In the genomic region with DNA sequence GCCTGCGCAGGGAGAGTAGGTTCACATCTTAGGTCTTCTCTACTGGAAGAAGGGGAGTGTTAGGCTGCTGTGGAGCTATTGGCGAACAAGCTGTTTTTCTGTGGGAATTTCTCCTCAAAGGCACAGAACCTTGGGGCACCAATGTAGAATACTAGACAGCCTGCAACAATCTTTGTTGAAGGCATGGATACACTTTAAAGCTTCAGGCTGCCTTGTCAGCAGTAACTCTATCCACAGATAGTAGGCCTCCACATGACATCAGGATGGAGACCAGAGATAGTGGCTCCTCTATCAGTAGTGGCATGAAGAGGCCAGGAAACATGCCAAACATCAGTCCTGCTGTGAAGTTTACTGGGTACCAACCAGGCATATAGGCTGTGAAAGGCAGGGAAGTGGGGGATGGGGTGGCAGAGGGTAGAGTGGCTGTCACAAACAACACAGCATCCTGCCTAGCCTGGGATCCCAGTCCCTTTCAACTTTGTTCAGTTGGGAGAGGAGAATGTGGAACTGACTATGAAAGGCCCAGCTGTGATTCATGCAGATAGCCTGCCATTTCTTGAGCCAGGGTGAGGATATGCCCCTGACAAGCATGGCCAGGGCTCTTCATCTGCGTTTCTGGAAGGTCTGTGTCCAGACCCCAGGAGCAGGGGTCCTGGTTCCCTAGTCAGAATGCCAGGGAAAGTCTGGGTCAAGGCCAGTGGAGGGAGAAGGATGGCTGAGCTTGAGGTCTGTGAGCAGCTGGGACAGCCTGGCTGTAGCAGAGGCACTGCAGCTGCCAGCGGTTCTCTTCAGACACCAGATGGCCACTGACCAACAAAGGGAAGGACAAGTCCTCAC, we compare ENCODE assay signal across 15 cellular contexts. TPM values are rescaled to one million over a fixed set of nuclear protein-coding genes. Genes with fewer than 3 reads are reported as not detected.
A peak's percentile ranks its signal among the peaks of the same experiment; 100 is the strongest.
DNase-seq lines count a peak whose midpoint lies in the region; ATAC-seq and TF ChIP-seq lines count a peak whose summit lies in the region.
"Had no signal": no experiment of that assay in that cellular context is flagged by ENCODE, and none has a peak within 500 bp of the region (broad histone marks: within the 10 kb centered on the region; RNA-seq: fewer than 3 reads in every experiment).

No MANE protein-coding gene starts in this region.

- TF ChIP-seq CTCF in dorsolateral prefrontal cortex (IDR thresholded peaks at IDR 0.05 in 54 of 56, conservative IDR thresholded peaks at IDR 0.05 in 2 of 56; ENCODE audit: low read depth in 1 of 56, partially characterized antibody in 56 of 56), result no peak
- no peak for TF ChIP-seq CTCF in neutrophil (IDR thresholded peaks at IDR 0.05)
- no peak for TF ChIP-seq CTCF in foreskin keratinocyte (conservative IDR thresholded peaks at IDR 0.05)

- H3K9me3 ChIP-seq in BLaER1 treated with 17β-estradiol and CSF1 and Interleukin-3, amounts not matched to agents 10 nM and 100 nM (replicated peaks in 1 of 11), result no peaks in the 10 kb centered on the region
- no peaks in the 10 kb centered on the region for H3K9me3 ChIP-seq in neutrophil
- H3K9me3 ChIP-seq: transverse colon had no signal

- peak overlapping the region in 9 of 11 experiments; percentile 7 to 74 (median 56); a peak in 15 of 22 replicates for H3K9ac ChIP-seq in BLaER1 treated with 17β-estradiol and CSF1 and Interleukin-3, amounts not matched to agents 10 nM and 100 nM
- H3K9ac ChIP-seq: parathyroid adenoma had no signal

- peaks cover 0 to 25% (median 0%) of the 10 kb centered on the region in 11 experiments; a peak in 4 of 22 replicates for H4K20me1 ChIP-seq in BLaER1 treated with 17β-estradiol and CSF1 and Interleukin-3, amounts not matched to agents 10 nM and 100 nM

- intact Hi-C loops in dorsolateral prefrontal cortex (cut with DNase I), result no loop called here

- peak overlapping the region; percentile 8 to 86 (median 73); a peak in 18 of 22 replicates for H3K27ac ChIP-seq in BLaER1 treated with 17β-estradiol and CSF1 and Interleukin-3, amounts not matched to agents 10 nM and 100 nM
- H3K27ac ChIP-seq in dorsolateral prefrontal cortex (peak overlapping the region in 51 of 59 donors; percentile 3 to 78 (median 53)), neutrophil (peak overlapping the region; percentile 88), foreskin keratinocyte (no peak overlapping the region)
- H3K27ac ChIP-seq: parathyroid adenoma, transverse colon had no signal

- H3K4me2 ChIP-seq in BLaER1 treated with 17β-estradiol and CSF1 and Interleukin-3, amounts not matched to agents 10 nM and 100 nM, result peak overlapping the region; percentile 54 to 97 (median 87)

- H3K27me3 ChIP-seq in BLaER1 treated with 17β-estradiol and CSF1 and Interleukin-3, amounts not matched to agents 10 nM and 100 nM, result no peaks in the 10 kb centered on the region
- H3K27me3 ChIP-seq in H7 (ENCODE audit: control insufficient read depth, insufficient read depth, low read length) (no peaks in the 10 kb centered on the region), dorsolateral prefrontal cortex (no peaks in the 10 kb centered on the region), neutrophil (no peaks in the 10 kb centered on the region), foreskin keratinocyte (peaks cover 8% of the 10 kb centered on the region)
- H3K27me3 ChIP-seq: transverse colon had no signal

- ATAC-seq in activated CD4-positive, CD25-positive, alpha-beta regulatory T cell treated with anti-CD3 and anti-CD28 coated beads, Interleukin-2, amount 50 U/mL, for 24 hours, result no peak
- ATAC-seq in HG03139 (IDR thresholded peaks at IDR 0.05; ENCODE audit: unreplicated experiment) (no peak), foreskin keratinocyte (no peak)

- H3K4me3 ChIP-seq in BLaER1 treated with 17β-estradiol and CSF1 and Interleukin-3, amounts not matched to agents 10 nM and 100 nM, result peak overlapping the region in 4 of 10 experiments; percentile 42 to 65 (median 52); a peak in 5 of 20 replicates
- H3K4me3 ChIP-seq in H7 (ENCODE audit: insufficient read depth, low read depth, low read length) (no peak overlapping the region), dorsolateral prefrontal cortex (no peak overlapping the region), neutrophil (ENCODE audit: low read depth in 1 of 2, low read length in 1 of 2) (peak overlapping the region; percentile 72 to 87)
- H3K4me3 ChIP-seq: transverse colon had no signal

- peaks cover 20 to 95% (median 58%) of the 10 kb centered on the region in 10 experiments for H3K4me1 ChIP-seq in BLaER1 treated with 17β-estradiol and CSF1 and Interleukin-3, amounts not matched to agents 10 nM and 100 nM
- H3K4me1 ChIP-seq in neutrophil (ENCODE audit: control insufficient read depth in 1 of 2, insufficient read depth in 1 of 2, low read depth in 1 of 2, low read length in 1 of 2), result peaks cover 89 to 90% of the 10 kb centered on the region in 2 experiments
- no peaks in the 10 kb centered on the region for H3K4me1 ChIP-seq in foreskin keratinocyte
- H3K4me1 ChIP-seq: parathyroid adenoma, transverse colon had no signal

- H3K36me3 ChIP-seq in BLaER1 treated with 17β-estradiol and CSF1 and Interleukin-3, amounts not matched to agents 10 nM and 100 nM, result peaks cover 19 to 48% (median 39%) of the 10 kb centered on the region in 11 experiments
- H3K36me3 ChIP-seq in H7 (replicated peaks; ENCODE audit: control insufficient read depth, insufficient read depth, low read length) (peaks cover 13% of the 10 kb centered on the region), neutrophil (peaks cover 21% of the 10 kb centered on the region)

- DNase-seq in H7, result peak; percentile 13
- DNase-seq in dorsolateral prefrontal cortex, result no peak
- no peak for DNase-seq in foreskin keratinocyte
- DNase-seq: activated CD8-positive, alpha-beta T cell treated with anti-CD3 and anti-CD28 coated beads, Interleukin-2, amount 10 ng/mL, durations not matched to agents 7 days and 5 days; effector CD8-positive, alpha-beta T cell; NCI-H2107; T-helper 9 cell; transverse colon had no signal

RNA-seq across cellular contexts. Expression of gene HK3, which starts 1.0 kb away (rescaled TPM):
- not detected in 2 replicates for total RNA-seq in H7 (2014; rRNA removed; shearing (Covaris generic))
- 10 to 100 TPM in 2 of 120 experiments, 1 to 10 TPM in 78, under 1 TPM in 37, not detected in 3; 0.19 to 13.7 (median 1.6) TPM for total RNA-seq in dorsolateral prefrontal cortex
- total RNA-seq in foreskin keratinocyte, result not detected in 2 replicates
- polyA plus RNA-seq in foreskin keratinocyte, result not detected in 2 replicates
- total RNA-seq: activated CD8-positive, alpha-beta T cell treated with anti-CD3 and anti-CD28 coated beads, Interleukin-2, amount 10 ng/mL, durations not matched to agents 7 days and 5 days; Daoy; fibroblast of villous mesenchyme had no signal

Comparison
In these comparisons a context has a peak if more than half of its experiments do, and no peak if none do; other contexts are left out.
1. H3K4me3 ChIP-seq: peak in neutrophil (2 of 2); none in H7 (single experiment) and dorsolateral prefrontal cortex (0 of 59).